39 cellular contexts compared by ENCODE assay signal in the genomic region with DNA sequence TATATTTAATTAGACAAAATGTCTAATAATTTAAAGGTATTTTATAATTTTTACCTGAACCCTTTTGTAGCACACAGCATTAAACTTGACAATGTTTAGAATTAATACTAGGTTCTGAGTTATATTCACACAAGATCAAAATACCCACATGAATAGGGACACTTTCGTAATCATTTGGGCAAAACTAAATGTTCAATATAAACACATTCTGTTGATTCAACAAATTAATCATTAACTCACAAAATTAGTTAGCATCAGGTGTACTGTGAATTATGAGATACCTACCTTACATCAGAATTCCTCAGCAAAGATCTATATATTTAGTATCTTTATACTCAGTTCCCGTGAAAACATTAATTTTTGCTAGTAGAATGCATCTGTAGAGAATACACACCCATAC.
"Had no signal": no experiment of that assay in that cellular context is flagged by ENCODE, and none has a peak within 500 bp of the region (broad histone marks: within the 10 kb centered on the region; RNA-seq: fewer than 3 reads in every experiment).

No MANE protein-coding gene starts in this region.

- H3K4me1 ChIP-seq: ascending aorta, Peyer's patch had no signal

- H3K9me3 ChIP-seq: ascending aorta, MG63, Peyer's patch had no signal

- H3K27ac ChIP-seq: ascending aorta, Peyer's patch, VCaP had no signal

- DNase-seq: activated B cell treated with CpG ODN at 0.5 μM for 24 hours; activated CD4-positive, alpha-beta memory T cell treated with anti-CD3 and anti-CD28 coated beads, Interleukin-2, amount 10 ng/mL, durations not matched to agents 7 days and 5 days; activated CD4-positive, alpha-beta T cell treated with anti-CD3 and anti-CD28 coated beads for 48 hours; activated CD4-positive, CD25-positive, alpha-beta regulatory T cell treated with anti-CD3 and anti-CD28 coated beads, Interleukin-2, amount 50 U/mL, for 72 hours; activated CD8-positive, alpha-beta memory T cell treated with anti-CD3 and anti-CD28 coated beads for 24 hours; activated CD8-positive, alpha-beta memory T cell treated with anti-CD3 and anti-CD28 coated beads, Interleukin-2, amount 10 ng/mL, durations not matched to agents 7 days and 5 days; activated CD8-positive, alpha-beta memory T cell treated with anti-CD3 and anti-CD28 coated beads, Interleukin-2, amount 50 U/mL, for 48 hours; activated effector memory CD4-positive, alpha-beta T cell treated with anti-CD3 and anti-CD28 coated beads, Interleukin-2, amount 50 U/mL, for 16 hours; activated naive CD4-positive, alpha-beta T cell treated with Interleukin-2 at 50 U/mL for 16 hours; activated naive CD8-positive, alpha-beta T cell treated with anti-CD3 and anti-CD28 coated beads, Interleukin-2, amount 10 ng/mL, durations not matched to agents 7 days and 5 days; activated T-cell treated with anti-CD3 and anti-CD28 coated beads, Interleukin-2, amount 50 U/mL, for 72 hours; amygdala; caudate nucleus; Karpas-422; KBM-7; MG63; NCI-H1048; NCI-H1105 treated with DMSO at 0.1 percent for 48 hours; NCI-H1436; NCI-H1694; NCI-H2029; NCI-H2171; NCI-H510A; NCI-H526; NCI-H748 treated with DMSO at 0.1 percent for 48 hours; NK-92 treated with Interleukin-12 subunit alpha and Interleukin-12 subunit beta, amount 100 ng/mL, for 24 hours; PC-3; Peyer's patch; RPMI8226; SIG-M5; T-helper 1 cell; T-helper 2 cell; T-helper 9 cell had no signal

- H3K36me3 ChIP-seq: ascending aorta, MG63, Peyer's patch had no signal

- H3K4me1 Mint-ChIP-seq: activated B cell treated with CpG ODN at 0.5 μM for 24 hours; activated CD4-positive, alpha-beta memory T cell treated with anti-CD3 and anti-CD28 coated beads, Interleukin-2, amount 10 ng/mL, durations not matched to agents 7 days and 5 days; activated CD8-positive, alpha-beta memory T cell treated with anti-CD3 and anti-CD28 coated beads, Interleukin-2, amount 10 ng/mL, durations not matched to agents 7 days and 5 days; activated naive CD4-positive, alpha-beta T cell treated with anti-CD3 and anti-CD28 coated beads, Interleukin-2, amount 50 U/mL, for 24 hours; activated naive CD8-positive, alpha-beta T cell treated with anti-CD3 and anti-CD28 coated beads, Interleukin-2, amount 10 ng/mL, durations not matched to agents 7 days and 5 days; activated T-helper 17 cell treated with anti-CD3 and anti-CD28 coated beads, Interleukin-2, amount 50 U/mL, for 72 hours had no signal

- H3K4me3 Mint-ChIP-seq: activated B cell treated with CpG ODN at 0.5 μM for 24 hours; activated CD4-positive, alpha-beta memory T cell treated with anti-CD3 and anti-CD28 coated beads, Interleukin-2, amount 10 ng/mL, durations not matched to agents 7 days and 5 days; activated CD8-positive, alpha-beta memory T cell treated with anti-CD3 and anti-CD28 coated beads, Interleukin-2, amount 10 ng/mL, durations not matched to agents 7 days and 5 days; activated naive CD4-positive, alpha-beta T cell treated with anti-CD3 and anti-CD28 coated beads, Interleukin-2, amount 50 U/mL, for 24 hours; activated naive CD8-positive, alpha-beta T cell treated with anti-CD3 and anti-CD28 coated beads, Interleukin-2, amount 10 ng/mL, durations not matched to agents 7 days and 5 days; activated T-cell treated with anti-CD3 and anti-CD28 coated beads, Interleukin-2, amount 50 U/mL, for 72 hours; activated T-helper 17 cell treated with anti-CD3 and anti-CD28 coated beads, Interleukin-2, amount 50 U/mL, for 72 hours had no signal

- H3K27me3 ChIP-seq: ascending aorta, MG63, Peyer's patch had no signal

- H3K27ac Mint-ChIP-seq: activated B cell treated with CpG ODN at 0.5 μM for 24 hours; activated CD4-positive, alpha-beta memory T cell treated with anti-CD3 and anti-CD28 coated beads, Interleukin-2, amount 10 ng/mL, durations not matched to agents 7 days and 5 days; activated CD8-positive, alpha-beta memory T cell treated with anti-CD3 and anti-CD28 coated beads, Interleukin-2, amount 10 ng/mL, durations not matched to agents 7 days and 5 days; activated naive CD4-positive, alpha-beta T cell treated with anti-CD3 and anti-CD28 coated beads, Interleukin-2, amount 50 U/mL, for 24 hours; activated naive CD8-positive, alpha-beta T cell treated with anti-CD3 and anti-CD28 coated beads, Interleukin-2, amount 10 ng/mL, durations not matched to agents 7 days and 5 days; activated T-cell treated with anti-CD3 and anti-CD28 coated beads, Interleukin-2, amount 50 U/mL, for 72 hours; activated T-helper 17 cell treated with anti-CD3 and anti-CD28 coated beads, Interleukin-2, amount 50 U/mL, for 72 hours had no signal

- H3K4me3 ChIP-seq: ascending aorta, Peyer's patch had no signal

- H3K9me3 Mint-ChIP-seq: activated B cell treated with CpG ODN at 0.5 μM for 24 hours; activated CD4-positive, alpha-beta memory T cell treated with anti-CD3 and anti-CD28 coated beads, Interleukin-2, amount 10 ng/mL, durations not matched to agents 7 days and 5 days; activated naive CD4-positive, alpha-beta T cell treated with anti-CD3 and anti-CD28 coated beads, Interleukin-2, amount 50 U/mL, for 24 hours; activated naive CD8-positive, alpha-beta T cell treated with anti-CD3 and anti-CD28 coated beads, Interleukin-2, amount 10 ng/mL, durations not matched to agents 7 days and 5 days; activated T-cell treated with anti-CD3 and anti-CD28 coated beads, Interleukin-2, amount 50 U/mL, for 72 hours; activated T-helper 17 cell treated with anti-CD3 and anti-CD28 coated beads, Interleukin-2, amount 50 U/mL, for 72 hours had no signal

- ATAC-seq: activated CD8-positive, alpha-beta memory T cell treated with anti-CD3 and anti-CD28 coated beads, Interleukin-2, amount 10 ng/mL, durations not matched to agents 7 days and 5 days; activated T-cell treated with anti-CD3 and anti-CD28 coated beads, Interleukin-2, amount 50 U/mL, for 72 hours; activated T-helper 17 cell treated with anti-CD3 and anti-CD28 coated beads, Interleukin-2, amount 50 U/mL, for 72 hours; PC-3; Right ventricle myocardium inferior; SK-N-SH treated with all-trans-retinoic acid at 6 μM for 48 hours had no signal

- H3K27me3 Mint-ChIP-seq: activated B cell treated with CpG ODN at 0.5 μM for 24 hours; activated CD4-positive, alpha-beta memory T cell treated with anti-CD3 and anti-CD28 coated beads, Interleukin-2, amount 10 ng/mL, durations not matched to agents 7 days and 5 days; activated CD8-positive, alpha-beta memory T cell treated with anti-CD3 and anti-CD28 coated beads, Interleukin-2, amount 10 ng/mL, durations not matched to agents 7 days and 5 days; activated naive CD4-positive, alpha-beta T cell treated with anti-CD3 and anti-CD28 coated beads, Interleukin-2, amount 50 U/mL, for 24 hours; activated naive CD8-positive, alpha-beta T cell treated with anti-CD3 and anti-CD28 coated beads, Interleukin-2, amount 10 ng/mL, durations not matched to agents 7 days and 5 days had no signal
